Comparison of ENCODE assay signal across 35 cellular contexts in genomic region chr17:71878271-71878670, GRCh38.
"Had no signal": no experiment of that assay in that cellular context is flagged by ENCODE, and none has a peak within 500 bp of the region (broad histone marks: within the 10 kb centered on the region; RNA-seq: fewer than 3 reads in every experiment).

No MANE protein-coding gene starts in this region.

- DNase-seq: Karpas-422, Kasumi-1, MG63, MM.1S, MV-4-11, NCI-H1048, NCI-H1092, NCI-H1092 treated with DMSO at 0.1 percent for 48 hours, NCI-H1105, NCI-H1105 treated with DMSO at 0.1 percent for 48 hours, NCI-H1417, NCI-H1417 treated with DMSO at 0.1 percent for 48 hours, NCI-H1436, NCI-H1436 treated with DMSO at 0.1 percent for 48 hours, NCI-H146, NCI-H1694, NCI-H1694 treated with DMSO at 0.1 percent for 48 hours, NCI-H187, NCI-H187 treated with DMSO at 0.1 percent for 48 hours, NCI-H1930, NCI-H2029, NCI-H2029 treated with DMSO at 0.1 percent for 48 hours, NCI-H2081 treated with DMSO at 0.1 percent for 48 hours, NCI-H2107, NCI-H2171, NCI-H2171 treated with DMSO at 0.1 percent for 48 hours, NCI-H2227 treated with DMSO at 0.1 percent for 48 hours, NCI-H226, NCI-H345, NCI-H446, NCI-H446 treated with DMSO at 0.1 percent for 48 hours, NCI-H510A, NCI-H510A treated with DMSO at 0.1 percent for 48 hours, NCI-H524, NCI-H524 treated with DMSO at 0.1 percent for 48 hours had no signal

- H3K36me3 ChIP-seq: MG63 had no signal

- H3K9me3 ChIP-seq: MG63 had no signal

- H3K4me3 ChIP-seq: MG63 had no signal
